Comparison of ENCODE assay signal across 8 cellular contexts in genomic region chr4:82428969-82429727, GRCh38. TPM values are rescaled to one million over a fixed set of nuclear protein-coding genes. Genes with fewer than 3 reads are reported as not detected.
DNase-seq lines count a peak whose midpoint lies in the region; ATAC-seq and TF ChIP-seq lines count a peak whose summit lies in the region.

No MANE protein-coding gene starts in this region.

- no peaks in the 10 kb centered on the region for H3K27me3 ChIP-seq in right lobe of liver

- peak; percentile 82 for TF ChIP-seq POLR2A in right lobe of liver (IDR thresholded peaks at IDR 0.05)

- H3K27ac Mint-ChIP-seq in CD14-positive monocyte, result peak overlapping the region; percentile 96 to 99 (median 98)
- peak overlapping the region; percentile 100 for H3K27ac Mint-ChIP-seq in activated CD4-positive, alpha-beta T cell treated with anti-CD3 and anti-CD28 coated beads, Interleukin-2, amount 10 ng/mL, durations not matched to agents 7 days and 5 days

- TF ChIP-seq CTCF in CD14-positive monocyte (IDR thresholded peaks at IDR 0.05), result peak; percentile 98
- TF ChIP-seq CTCF in right lobe of liver (IDR thresholded peaks at IDR 0.05), result peak; percentile 94 to 98 (median 96)

- peaks cover 3 to 31% (median 24%) of the 10 kb centered on the region in 4 donors for H3K36me3 ChIP-seq in right lobe of liver

- no peaks in the 10 kb centered on the region for H3K27me3 Mint-ChIP-seq in CD14-positive monocyte (ENCODE audit: low read depth in 3 of 3)
- H3K27me3 Mint-ChIP-seq in activated CD4-positive, alpha-beta T cell treated with anti-CD3 and anti-CD28 coated beads, Interleukin-2, amount 10 ng/mL, durations not matched to agents 7 days and 5 days, result no peaks in the 10 kb centered on the region

- CTCF ChIA-PET in activated CD4-positive, alpha-beta T cell treated with anti-CD3 and anti-CD28 coated beads, Interleukin-2, amount 10 ng/mL, durations not matched to agents 7 days and 5 days (lab: Charles Lee), result interaction anchor here (0.6 to 3.9 kb wide), 43 partner anchors 8 to 1191 kb away, joined by 3 to 39 read pairs (median 5); partner anchors contain the start of genes COPS4 and HNRNPD

- H3K4me1 ChIP-seq in right lobe of liver, result peaks cover 0 to 26% (median 6%) of the 10 kb centered on the region in 4 donors

- intact Hi-C loops in CD14-positive monocyte (cut with micrococcal nuclease) (loop anchor here (2.0 to 5.0 kb wide), 2 partner anchors 54 to 142 kb away; no protein-coding TSS in a partner anchor), right lobe of liver (cut with DNase I) (loop anchor here (5.0 to 10.0 kb wide), 2 partner anchors 54 to 57 kb away; partner anchors contain the start of gene HNRNPD (in 2 of the 2))

- peak overlapping the region; percentile 93 to 95 (median 93) for H3K27ac ChIP-seq in right lobe of liver

- WGBS in right lobe of liver (ENCODE audit: insufficient coverage, low coverage, low lambda C conversion rate, missing lambda C conversion rate), result 0% methylated on average over 33 of the region's 83 CpGs

- H3K9me3 Mint-ChIP-seq in CD14-positive monocyte, result peaks cover 0 to 2% (median 0%) of the 10 kb centered on the region in 7 donors
- no peaks in the 10 kb centered on the region for H3K9me3 Mint-ChIP-seq in activated CD4-positive, alpha-beta T cell treated with anti-CD3 and anti-CD28 coated beads, Interleukin-2, amount 10 ng/mL, durations not matched to agents 7 days and 5 days

- peak; percentile 90 for DNase-seq in CD14-positive monocyte (ENCODE audit: low spot score)
- peak; percentile 48 to 84 for DNase-seq in NCI-H526 (lab: John Stamatoyannopoulos, UW)
- peak; percentile 90 for DNase-seq in activated CD4-positive, alpha-beta T cell treated with anti-CD3 and anti-CD28 coated beads, Interleukin-2, amount 10 ng/mL, durations not matched to agents 7 days and 5 days
- DNase-seq in dedifferentiated amniotic fluid mesenchymal stem cell (ENCODE audit: extremely low spot score), result peak; percentile 84
- DNase-seq in right lobe of liver, result peak; percentile 95
- peak; percentile 90 to 94 for DNase-seq in stimulated activated CD4-positive, alpha-beta T cell treated with anti-CD3 and anti-CD28 coated beads, Interleukin-4, amount 100 ng/mL, for 4 hours

- H3K4me3 Mint-ChIP-seq in CD14-positive monocyte, result peak overlapping the region; percentile 99
- peak overlapping the region; percentile 100 for H3K4me3 Mint-ChIP-seq in activated CD4-positive, alpha-beta T cell treated with anti-CD3 and anti-CD28 coated beads, Interleukin-2, amount 10 ng/mL, durations not matched to agents 7 days and 5 days

- peaks cover 44% of the 10 kb centered on the region for H3K4me1 Mint-ChIP-seq in CD14-positive monocyte
- peaks cover 64% of the 10 kb centered on the region for H3K4me1 Mint-ChIP-seq in activated CD4-positive, alpha-beta T cell treated with anti-CD3 and anti-CD28 coated beads, Interleukin-2, amount 10 ng/mL, durations not matched to agents 7 days and 5 days

- H3K36me3 Mint-ChIP-seq in CD14-positive monocyte, result peaks cover 37 to 47% of the 10 kb centered on the region in 2 donors
- H3K36me3 Mint-ChIP-seq in activated CD4-positive, alpha-beta T cell treated with anti-CD3 and anti-CD28 coated beads, Interleukin-2, amount 10 ng/mL, durations not matched to agents 7 days and 5 days (ENCODE audit: low read depth), result peaks cover 60% of the 10 kb centered on the region

- no peaks in the 10 kb centered on the region for H3K9me3 ChIP-seq in right lobe of liver

- H3K4me3 ChIP-seq in right lobe of liver, result peak overlapping the region; percentile 84 to 94 (median 87)

- POLR2A ChIA-PET in activated CD4-positive, alpha-beta T cell treated with anti-CD3 and anti-CD28 coated beads, Interleukin-2, amount 10 ng/mL, durations not matched to agents 7 days and 5 days (lab: Charles Lee), result interaction anchor here (0.6 to 2.0 kb wide), 8 partner anchors 8 to 959 kb away, joined by 3 to 14 read pairs (median 3); partner anchors contain the start of gene HNRNPD

- ATAC-seq in GM19351 (IDR thresholded peaks at IDR 0.05; ENCODE audit: unreplicated experiment) (peak; percentile 44), HG03520 (IDR thresholded peaks at IDR 0.05; ENCODE audit: unreplicated experiment) (peak; percentile 40), right lobe of liver (peak; percentile 78 to 85 (median 82))

RNA-seq across cellular contexts. Expression of gene HNRNPDL, which starts 1.1 kb away (rescaled TPM):
- polyA plus RNA-seq in CD14-positive monocyte, result 100 to 1,000 TPM in 1 of 2 donors, 10 to 100 TPM in 1; 89.8 to 112 TPM
- 100 to 1,000 TPM; 311 to 320 TPM for total RNA-seq in activated CD4-positive, alpha-beta T cell treated with anti-CD3 and anti-CD28 coated beads, Interleukin-2, amount 10 ng/mL, durations not matched to agents 7 days and 5 days
- 10 to 100 TPM; 43.0 to 55.0 (median 52.4) TPM for total RNA-seq in right lobe of liver

RNA-seq across cellular contexts. Expression of gene ENOPH1, which starts 1.2 kb away (rescaled TPM):
- 10 to 100 TPM; 22.0 to 23.4 TPM for polyA plus RNA-seq in CD14-positive monocyte
- 10 to 100 TPM; 32.7 to 34.6 TPM for total RNA-seq in activated CD4-positive, alpha-beta T cell treated with anti-CD3 and anti-CD28 coated beads, Interleukin-2, amount 10 ng/mL, durations not matched to agents 7 days and 5 days
- 10 to 100 TPM in 3 of 6 experiments, 1 to 10 TPM in 3; 8.2 to 18.9 (median 9.9) TPM for total RNA-seq in right lobe of liver

RNA-seq across cellular contexts. Expression of gene HNRNPD, which starts 55.4 kb away (rescaled TPM):
- polyA plus RNA-seq in CD14-positive monocyte, result 100 to 1,000 TPM in 1 of 2 donors, 10 to 100 TPM in 1; 97.6 to 149 TPM
- 100 to 1,000 TPM; 368 to 430 TPM for total RNA-seq in activated CD4-positive, alpha-beta T cell treated with anti-CD3 and anti-CD28 coated beads, Interleukin-2, amount 10 ng/mL, durations not matched to agents 7 days and 5 days
- 10 to 100 TPM; 34.5 to 67.1 (median 42.6) TPM for total RNA-seq in right lobe of liver

Comparison
In these comparisons a context has a peak if more than half of its experiments do, and no peak if none do; other contexts are left out.
1. Peak in every context shown above with its lines: DNase-seq, ATAC-seq, H3K4me3 ChIP-seq and H3K27ac ChIP-seq.
2. RNA of gene HNRNPDL, which starts 1.1 kb away (total RNA-seq): 311 to 320 TPM in activated CD4-positive, alpha-beta T cell treated with anti-CD3 and anti-CD28 coated beads, Interleukin-2, amount 10 ng/mL, durations not matched to agents 7 days and 5 days; 43.0 to 55.0 TPM in right lobe of liver; every median in the first group is over 4 times any median in the second.
3. RNA of gene HNRNPD, which starts 55.4 kb away (total RNA-seq): 368 to 430 TPM in activated CD4-positive, alpha-beta T cell treated with anti-CD3 and anti-CD28 coated beads, Interleukin-2, amount 10 ng/mL, durations not matched to agents 7 days and 5 days; 34.5 to 67.1 TPM in right lobe of liver; every median in the first group is over 4 times any median in the second.